Comparison of ENCODE assay signal across 11 cellular contexts in the genomic region with DNA sequence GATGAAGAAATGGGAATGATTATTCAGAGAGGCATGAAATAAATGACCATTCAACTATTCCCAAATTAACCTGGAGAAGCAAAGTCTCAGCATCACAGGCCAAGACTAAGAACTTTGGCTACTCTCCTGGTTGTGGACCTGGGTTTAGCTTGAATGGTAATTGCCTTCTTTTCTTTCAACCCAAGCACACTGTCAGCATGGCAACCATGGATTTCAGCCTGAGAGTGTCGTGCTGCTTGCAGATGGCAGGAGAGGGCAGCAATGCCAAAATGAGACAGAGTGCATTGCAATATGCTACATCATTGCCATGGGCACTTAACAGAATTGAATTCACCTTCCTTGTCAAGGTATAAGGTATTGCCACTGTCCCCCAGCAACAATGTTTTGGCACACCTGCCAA.
DNase-seq lines count a peak whose midpoint lies in the region.
"Had no signal": no experiment of that assay in that cellular context is flagged by ENCODE, and none has a peak within 500 bp of the region (broad histone marks: within the 10 kb centered on the region; RNA-seq: fewer than 3 reads in every experiment).

No MANE protein-coding gene starts in this region.

- in situ Hi-C loops in G401 (cut with HindIII; ENCODE audit: low sequenced_read_pairs): no loop called here

- DNase-seq in G401 (ENCODE audit: low spot score) (peak; percentile 94), cerebellar cortex (ENCODE audit: low spot score) (peak; percentile 93), medulla oblongata (ENCODE audit: extremely low spot score) (peak; percentile 79), NCI-H1048 (lab: John Stamatoyannopoulos, UW) (no peak), NCI-H2196 treated with DMSO at 0.1 percent for 48 hours (lab: John Stamatoyannopoulos, UW; ENCODE audit: unreplicated experiment) (no peak)
- DNase-seq in stimulated activated CD4-positive, alpha-beta T cell treated with anti-CD3 and anti-CD28 coated beads, Interleukin-1b, Interleukin-23, amount 100 ng/mL, for 48 hours: no peak
- DNase-seq: CD4-positive, CD25-positive, alpha-beta regulatory T cell; DMS53; GOT3; H9; IMR-90 had no signal

Comparison
In these comparisons a context has a peak if more than half of its experiments do, and no peak if none do; other contexts are left out.
1. DNase-seq: peak in G401 (single experiment), cerebellar cortex (single experiment) and medulla oblongata (single experiment); none in NCI-H1048 (single experiment), stimulated activated CD4-positive, alpha-beta T cell treated with anti-CD3 and anti-CD28 coated beads, Interleukin-1b, Interleukin-23, amount 100 ng/mL, for 48 hours (single experiment) and NCI-H2196 treated with DMSO at 0.1 percent for 48 hours (single experiment).